In the genomic region with DNA sequence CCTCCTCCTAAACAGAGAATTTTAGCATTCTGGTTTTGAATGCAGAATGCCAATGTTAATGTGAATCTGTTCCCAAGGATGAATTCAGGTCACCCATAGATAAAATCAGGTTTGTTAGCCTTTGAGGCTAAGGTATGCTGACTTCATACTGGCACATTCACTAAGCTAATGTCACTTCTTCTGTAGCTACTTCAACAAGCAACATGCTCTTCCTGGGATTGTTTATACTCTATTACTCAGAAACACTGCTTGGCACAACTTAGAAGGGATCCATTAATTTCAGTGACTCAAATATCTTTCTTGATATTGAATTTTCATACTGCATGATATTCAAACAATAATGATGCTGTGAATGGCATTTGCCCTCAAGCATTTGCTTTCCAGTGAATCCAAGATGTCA, we compare ENCODE assay signal across 21 cellular contexts.
DNase-seq lines count a peak whose midpoint lies in the region; ATAC-seq and TF ChIP-seq lines count a peak whose summit lies in the region.
"Had no signal": no experiment of that assay in that cellular context is flagged by ENCODE, and none has a peak within 500 bp of the region (broad histone marks: within the 10 kb centered on the region; RNA-seq: fewer than 3 reads in every experiment).

No MANE protein-coding gene starts in this region.

- ATAC-seq in PC-3 = peak; percentile 95
- ATAC-seq in GM18868 (IDR thresholded peaks at IDR 0.05; ENCODE audit: unreplicated experiment) = no peak

- no peak overlapping the region for H2AFZ ChIP-seq in PC-3 (ENCODE audit: low read length)

- peaks cover 34 to 94% (median 72%) of the 10 kb centered on the region in 11 experiments for H3K9me3 ChIP-seq in BLaER1 treated with 17β-estradiol and CSF1 and Interleukin-3, amounts not matched to agents 10 nM and 100 nM (replicated peaks in 1 of 11)
- H3K9me3 ChIP-seq in PC-3 (ENCODE audit: low read length) = no peaks in the 10 kb centered on the region
- H3K9me3 ChIP-seq: BE2C had no signal

- no peak for TF ChIP-seq CTCF in PC-3 (conservative IDR thresholded peaks at IDR 0.05; ENCODE audit: low read depth, low read length)

- no peak overlapping the region; a peak in 1 of 20 replicates for H3K4me3 ChIP-seq in BLaER1 treated with 17β-estradiol and CSF1 and Interleukin-3, amounts not matched to agents 10 nM and 100 nM
- no peak overlapping the region for H3K4me3 ChIP-seq in PC-3 (ENCODE audit: low read length)
- H3K4me3 ChIP-seq: GM12878 had no signal

- no peaks in the 10 kb centered on the region; a peak in 1 of 22 replicates for H3K36me3 ChIP-seq in BLaER1 treated with 17β-estradiol and CSF1 and Interleukin-3, amounts not matched to agents 10 nM and 100 nM
- no peaks in the 10 kb centered on the region for H3K36me3 ChIP-seq in PC-3 (ENCODE audit: low read depth, low read length)
- H3K36me3 ChIP-seq: BE2C had no signal

- H3K4me1 ChIP-seq in BLaER1 treated with 17β-estradiol and CSF1 and Interleukin-3, amounts not matched to agents 10 nM and 100 nM = peaks cover 11 to 44% (median 32%) of the 10 kb centered on the region in 10 experiments
- H3K4me1 ChIP-seq in PC-3 (ENCODE audit: insufficient read depth, low read length) = no peaks in the 10 kb centered on the region
- H3K4me1 ChIP-seq: BE2C had no signal

- peak overlapping the region in 8 of 11 experiments; percentile 4 to 55 (median 29); a peak in 8 of 22 replicates for H3K4me2 ChIP-seq in BLaER1 treated with 17β-estradiol and CSF1 and Interleukin-3, amounts not matched to agents 10 nM and 100 nM
- no peak overlapping the region for H3K4me2 ChIP-seq in PC-3 (ENCODE audit: low read length)

- CTCF ChIA-PET in PC-3 (lab: Charles Lee) = interaction anchor here (0.6 kb wide), 1 partner anchor 100 kb away, joined by 5 read pairs; no protein-coding TSS in a partner anchor

- POLR2A ChIA-PET in PC-3 (lab: Charles Lee; ENCODE audit: unreplicated experiment) = interaction anchor here (0.6 kb wide), 2 partner anchors 36 to 114 kb away, joined by 3 to 4 read pairs; no protein-coding TSS in a partner anchor

- H3K9me2 ChIP-seq in PC-3 (replicated peaks; ENCODE audit: low read length) = no peaks in the 10 kb centered on the region

- no peaks in the 10 kb centered on the region for H3K27me3 ChIP-seq in BLaER1 treated with 17β-estradiol and CSF1 and Interleukin-3, amounts not matched to agents 10 nM and 100 nM
- H3K27me3 ChIP-seq in PC-3 (ENCODE audit: low read length) = 0 out of 2 replicates have a peak, but pooled peaks cover 6% of the 10 kb centered on the region
- H3K27me3 ChIP-seq: BE2C had no signal

- DNase-seq in PC-3 = peak; percentile 20
- DNase-seq in kidney tubule cell (ENCODE audit: low spot score) = no peak
- DNase-seq in T-helper 2 cell = no peak
- DNase-seq: 8988T; ACHN; BE2C; C1 segment of cervical spinal cord; CD4-positive, alpha-beta memory T cell; CD4-positive, CD25-positive, alpha-beta regulatory T cell; CD8-positive, alpha-beta memory T cell; COR-L47; DMS 273 treated with DMSO at 0.1 percent for 48 hours; DMS153; DMS53; DMS79; DND-41; EL; GDM1 had no signal

- no peaks in the 10 kb centered on the region for H3F3A ChIP-seq in PC-3 (ENCODE audit: low read length, unreplicated experiment)

- H3K79me2 ChIP-seq in PC-3 (ENCODE audit: low read length) = no peaks in the 10 kb centered on the region

- BruUV-seq in PC-3 (replicated peaks; lab: Mats Ljungman, UMichigan) = no TSS peak

- H3K9ac ChIP-seq in BLaER1 treated with 17β-estradiol and CSF1 and Interleukin-3, amounts not matched to agents 10 nM and 100 nM = no peak overlapping the region
- no peak overlapping the region for H3K9ac ChIP-seq in PC-3 (ENCODE audit: low read length)

- no peaks in the 10 kb centered on the region for H4K20me1 ChIP-seq in BLaER1 treated with 17β-estradiol and CSF1 and Interleukin-3, amounts not matched to agents 10 nM and 100 nM
- H4K20me1 ChIP-seq in PC-3 (ENCODE audit: low read length) = no peaks in the 10 kb centered on the region

- intact Hi-C loops in PC-3 (cut with micrococcal nuclease) = loop anchor here (10.0 kb wide), 1 partner anchor 249 kb away; no protein-coding TSS in a partner anchor

- peak overlapping the region in 4 of 11 experiments; percentile 46 to 59 (median 55); a peak in 5 of 22 replicates for H3K27ac ChIP-seq in BLaER1 treated with 17β-estradiol and CSF1 and Interleukin-3, amounts not matched to agents 10 nM and 100 nM
- H3K27ac ChIP-seq in PC-3 (ENCODE audit: low read length) = no peak overlapping the region
